8 cellular contexts compared by ENCODE assay signal in genomic region chr5:177600458-177601018, GRCh38. TPM values are rescaled to one million over a fixed set of nuclear protein-coding genes. Genes with fewer than 3 reads are reported as not detected.
A peak's percentile ranks its signal among the peaks of the same experiment; 100 is the strongest.
DNase-seq lines count a peak whose midpoint lies in the region; ATAC-seq and TF ChIP-seq lines count a peak whose summit lies in the region.

No MANE protein-coding gene starts in this region.

- peaks cover 15% of the 10 kb centered on the region for H3K79me2 ChIP-seq in ACC112 (ENCODE audit: control insufficient read depth, insufficient read depth, low read length, unreplicated experiment)

- H3K27ac ChIP-seq in ACC112 (ENCODE audit: low read depth, low read length) (peak overlapping the region; percentile 43), ovary (peak overlapping the region in 1 of 2 donors; percentile 66)

- H3K27me3 ChIP-seq in ACC112 (ENCODE audit: insufficient read depth, low read length) (no peaks in the 10 kb centered on the region), ovary (no peaks in the 10 kb centered on the region)

- H3K27ac Mint-ChIP-seq in T-helper 2 cell treated with Interferon-gamma antibody and Interleukin-4, amounts not matched to agents 5 μg/mL and 100 μg/mL, for 36 hours, result peak overlapping the region; percentile 94

- no peak for TF ChIP-seq EP300 in ovary (IDR thresholded peaks at IDR 0.05)

- H3K36me3 Mint-ChIP-seq in T-helper 2 cell treated with Interferon-gamma antibody and Interleukin-4, amounts not matched to agents 5 μg/mL and 100 μg/mL, for 36 hours (ENCODE audit: low read depth), result peaks cover 17% of the 10 kb centered on the region

- 2 to 6% (median 4%) methylated on average over 20 of the region's 20 CpGs for WGBS in ovary, 3 donors

- peak overlapping the region; percentile 95 for H3K4me3 Mint-ChIP-seq in T-helper 2 cell treated with Interferon-gamma antibody and Interleukin-4, amounts not matched to agents 5 μg/mL and 100 μg/mL, for 36 hours

- no peaks in the 10 kb centered on the region for H3K9me3 ChIP-seq in ovary

- TF ChIP-seq POLR2A in ovary (IDR thresholded peaks at IDR 0.05), result no peak

- no peaks in the 10 kb centered on the region for H3K9me3 Mint-ChIP-seq in T-helper 2 cell treated with Interferon-gamma antibody and Interleukin-4, amounts not matched to agents 5 μg/mL and 100 μg/mL, for 36 hours

- H2AFZ ChIP-seq in ACC112 (ENCODE audit: low read length, unreplicated experiment), result peak overlapping the region; percentile 78

- DNase-seq in T-helper 2 cell treated with Interferon-gamma antibody and Interleukin-4, amounts not matched to agents 5 μg/mL and 100 μg/mL, for 36 hours (ENCODE audit: low spot score), result no peak
- DNase-seq in fibroblast of pulmonary artery (ENCODE audit: low read depth), result peak; percentile 30
- no peak for DNase-seq in ovary
- DNase-seq in stimulated activated CD4-positive, alpha-beta T cell treated with anti-CD3 and anti-CD28 coated beads, Interleukin-15, amount 100 ng/mL, for 24 hours, result no peak
- DNase-seq in GM13976 (ENCODE audit: low spot score), result no peak
- no peak for DNase-seq in SW 1271 (lab: John Stamatoyannopoulos, UW)

- H3K27me3 Mint-ChIP-seq in T-helper 2 cell treated with Interferon-gamma antibody and Interleukin-4, amounts not matched to agents 5 μg/mL and 100 μg/mL, for 36 hours (ENCODE audit: low read depth), result no peaks in the 10 kb centered on the region

- intact Hi-C loops in ovary (cut with DNase I), result loop anchor here in 1 of 4 donors (10.0 kb wide), 2 partner anchors 464 to 564 kb away; no protein-coding TSS in a partner anchor

- ATAC-seq in GM21423 (IDR thresholded peaks at IDR 0.05; ENCODE audit: unreplicated experiment), result peak; percentile 22

- in situ Hi-C loops in GM13976 (cut with MboI; ENCODE audit: low sequenced_read_pairs, unreplicated experiment), result loop anchor here (25.0 kb wide), 1 partner anchor 462 kb away; no protein-coding TSS in a partner anchor

- peaks cover 18% of the 10 kb centered on the region for H3K4me1 Mint-ChIP-seq in T-helper 2 cell treated with Interferon-gamma antibody and Interleukin-4, amounts not matched to agents 5 μg/mL and 100 μg/mL, for 36 hours (ENCODE audit: low read depth)

- H3K4me1 ChIP-seq in ACC112 (ENCODE audit: control insufficient read depth, insufficient read depth, low read length, unreplicated experiment) (peaks cover 6% of the 10 kb centered on the region), ovary (ENCODE audit: insufficient read depth) (peaks cover 9% of the 10 kb centered on the region)

- TF ChIP-seq CTCF in fibroblast of pulmonary artery (IDR thresholded peaks at IDR 0.05; ENCODE audit: low read length, missing control alignments), result no peak
- no peak for TF ChIP-seq CTCF in ovary (IDR thresholded peaks at IDR 0.05)
- no peak for TF ChIP-seq CTCF in GM13976 (IDR thresholded peaks at IDR 0.05; ENCODE audit: borderline replicate concordance, control extremely low read depth, extremely low read depth, insufficient read depth, missing control alignments)

- peak overlapping the region; percentile 95 for H3K4me3 ChIP-seq in ACC112 (ENCODE audit: low read depth, low read length)
- H3K4me3 ChIP-seq in fibroblast of pulmonary artery (replicated peaks; ENCODE audit: low read depth, low read length), result peak overlapping the region; percentile 82
- H3K4me3 ChIP-seq in ovary, result peak overlapping the region; percentile 69

- H3K36me3 ChIP-seq in ACC112 (ENCODE audit: insufficient read depth, low read length), result peaks cover 13% of the 10 kb centered on the region; the same call in 1 of the 2 replicates
- no peaks in the 10 kb centered on the region for H3K36me3 ChIP-seq in ovary

RNA-seq across cellular contexts. Expression of gene B4GALT7, which starts 0.6 kb away (rescaled TPM):
- total RNA-seq in ovary, result 10 to 100 TPM; 18.0 to 40.0 (median 27.2) TPM
- 10 to 100 TPM in 1 of 2 donors, 1 to 10 TPM in 1; 8.5 to 28.7 TPM for polyA plus RNA-seq in ovary

RNA-seq across cellular contexts. Expression of gene TMED9, which starts 8.5 kb away (rescaled TPM):
- total RNA-seq in ovary, result 100 to 1,000 TPM in 2 of 7 donors, 10 to 100 TPM in 5; 54.0 to 112 (median 80.7) TPM
- 10 to 100 TPM; 68.5 to 80.3 TPM for polyA plus RNA-seq in ovary

RNA-seq across cellular contexts. Expression of gene FAM193B, which starts 46.2 kb away (rescaled TPM):
- 10 to 100 TPM; 50.2 to 77.6 (median 64.3) TPM for total RNA-seq in ovary
- polyA plus RNA-seq in ovary, result 10 to 100 TPM; 14.8 to 77.3 TPM
